8 cellular contexts compared by ENCODE assay signal in the genomic region with DNA sequence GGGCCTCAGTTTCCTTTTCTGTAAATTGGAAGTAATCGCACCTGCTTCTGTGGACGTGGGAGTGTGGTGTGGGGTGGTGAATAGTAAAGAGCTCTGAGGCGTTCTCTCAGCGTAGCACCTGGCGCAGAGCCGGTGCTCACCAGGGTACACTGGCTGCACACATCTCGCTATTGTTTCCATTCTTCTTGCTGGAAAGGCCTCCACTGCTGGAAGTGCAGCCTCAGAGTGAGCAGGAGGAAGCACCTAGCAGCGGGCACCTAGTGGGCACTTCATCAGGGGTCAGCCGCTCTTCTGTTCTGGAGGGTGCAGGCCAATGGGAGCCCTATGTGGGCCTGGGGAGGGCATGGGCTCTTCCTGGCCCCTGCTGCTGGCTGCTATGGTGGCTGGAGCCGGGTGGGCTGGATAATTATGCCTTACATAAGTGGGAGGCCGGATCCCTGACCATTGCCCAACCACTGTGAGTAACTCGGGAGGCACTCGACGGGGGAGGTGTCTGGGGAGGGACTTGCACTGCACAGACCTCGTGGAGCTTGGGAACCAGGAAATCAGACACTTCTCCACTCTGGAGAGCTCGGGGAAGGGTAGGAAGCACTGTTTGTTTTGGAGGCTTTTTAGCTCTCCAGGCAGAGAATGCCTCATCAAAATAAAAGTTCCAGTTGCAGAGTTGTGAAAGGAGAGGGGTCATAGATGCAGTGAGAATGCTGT. TPM values are rescaled to one million over a fixed set of nuclear protein-coding genes. Genes with fewer than 3 reads are reported as not detected.
DNase-seq lines count a peak whose midpoint lies in the region; ATAC-seq and TF ChIP-seq lines count a peak whose summit lies in the region.

No MANE protein-coding gene starts in this region.

- H4K20me1 ChIP-seq in Karpas-422 (ENCODE audit: insufficient read depth, low read depth, low read length), result peaks cover 29% of the 10 kb centered on the region; the same call in 1 of the 2 replicates

- H3K27me3 ChIP-seq in Karpas-422 (ENCODE audit: low read length) (no peaks in the 10 kb centered on the region), SJSA1 (replicated peaks) (no peaks in the 10 kb centered on the region), lung (ENCODE audit: control insufficient read depth, insufficient read depth) (no peaks in the 10 kb centered on the region), suprapubic skin (no peaks in the 10 kb centered on the region)

- WGBS in lung, 2 donors, result 5% methylated on average over 16 of the region's 16 CpGs
- 3% methylated on average over 12 of the region's 16 CpGs for WGBS in suprapubic skin

- H3K4me2 ChIP-seq in Karpas-422 (ENCODE audit: low read depth, low read length, poor library complexity, severe bottlenecking), result peak overlapping the region; percentile 82

- peak overlapping the region; percentile 95 for H3K27ac ChIP-seq in Karpas-422 (ENCODE audit: low read length)
- H3K27ac ChIP-seq in SJSA1, result peak overlapping the region; percentile 86
- peak overlapping the region; percentile 97 for H3K27ac ChIP-seq in lung (ENCODE audit: low read depth in 1 of 2, low read length in 1 of 2)
- peak overlapping the region; percentile 96 for H3K27ac ChIP-seq in suprapubic skin

- no peaks in the 10 kb centered on the region for H3K9me2 ChIP-seq in Karpas-422 (replicated peaks; ENCODE audit: insufficient read depth, low read length)

- ATAC-seq in lung (ENCODE audit: insufficient read depth, low FRiP score), result peak; percentile 36

- peaks cover 63% of the 10 kb centered on the region for H3K4me1 ChIP-seq in Karpas-422 (ENCODE audit: low read length)
- H3K4me1 ChIP-seq in SJSA1 (replicated peaks), result peaks cover 57% of the 10 kb centered on the region
- peaks cover 7 to 35% of the 10 kb centered on the region in 2 donors for H3K4me1 ChIP-seq in lung (ENCODE audit: control insufficient read depth in 2 of 2, insufficient read depth in 2 of 2, low read length in 2 of 2)
- H3K4me1 ChIP-seq in suprapubic skin, result peaks cover 58% of the 10 kb centered on the region

- TF ChIP-seq CTCF in lung (IDR thresholded peaks at IDR 0.05; ENCODE audit: control extremely low read depth, extremely low read depth) (no peak), suprapubic skin (IDR thresholded peaks at IDR 0.05) (no peak)

- H3K79me2 ChIP-seq in Karpas-422 (ENCODE audit: low read length), result peaks cover 65% of the 10 kb centered on the region

- peak in 1 of 2 donors; percentile 30 for TF ChIP-seq POLR2A in suprapubic skin (IDR thresholded peaks at IDR 0.05)

- peaks cover 4% of the 10 kb centered on the region; the same call in 1 of the 2 replicates for H3K36me3 ChIP-seq in Karpas-422 (ENCODE audit: insufficient read depth, low read length)
- peaks cover 23% of the 10 kb centered on the region for H3K36me3 ChIP-seq in SJSA1
- peaks cover 0 to 1% of the 10 kb centered on the region in 2 donors for H3K36me3 ChIP-seq in lung (ENCODE audit: control insufficient read depth in 2 of 2, insufficient read depth in 2 of 2, low read length in 2 of 2)
- no peaks in the 10 kb centered on the region for H3K36me3 ChIP-seq in suprapubic skin

- peak overlapping the region; percentile 91 for H3K4me3 ChIP-seq in Karpas-422 (ENCODE audit: low read length)
- H3K4me3 ChIP-seq in SJSA1, result peak overlapping the region; percentile 88
- peak overlapping the region; percentile 82 for H3K4me3 ChIP-seq in lung
- peak overlapping the region; percentile 94 for H3K4me3 ChIP-seq in suprapubic skin

- H3K9me3 ChIP-seq in Karpas-422 (ENCODE audit: low read length) (no peaks in the 10 kb centered on the region), SJSA1 (replicated peaks) (no peaks in the 10 kb centered on the region), lung (ENCODE audit: control insufficient read depth in 2 of 2, insufficient read depth in 1 of 2, low read length in 1 of 2) (no peaks in the 10 kb centered on the region), suprapubic skin (no peaks in the 10 kb centered on the region)

- no peak for TF ChIP-seq EP300 in suprapubic skin (IDR thresholded peaks at IDR 0.05)

- H2AFZ ChIP-seq in Karpas-422 (ENCODE audit: low read length), result no peak overlapping the region

- H3K9ac ChIP-seq in Karpas-422 (ENCODE audit: low read length), result peak overlapping the region; percentile 91

- DNase-seq in DMS79 treated with DMSO at 0.1 percent for 48 hours (lab: John Stamatoyannopoulos, UW) (peak; percentile 24), Karpas-422 (peak; percentile 56), SJSA1 (ENCODE audit: low read depth in 1 of 2, low spot score in 2 of 2) (peak; percentile 90 to 96), dermis blood vessel endothelial cell (peak; percentile 96), lung (ENCODE audit: low spot score) (peak; percentile 96), suprapubic skin (ENCODE audit: low spot score in 2 of 2) (peak; percentile 97), iPS-NIHi11 (ENCODE audit: low spot score) (no peak)
- DNase-seq in central memory CD4-positive, alpha-beta T cell, result no peak

RNA-seq across cellular contexts. Expression of a gene that starts 1.7 kb away (rescaled TPM):
- total RNA-seq in Karpas-422 (2014; rRNA removed; shearing (Covaris generic); ENCODE audit: low replicate concordance), result 49.4 and 66.7 TPM in 2 replicates
- 14.7 and 21.1 TPM in 2 replicates for total RNA-seq in SJSA1 (2014; rRNA removed; shearing (Covaris generic))
- total RNA-seq in dermis blood vessel endothelial cell (20.8 and 39.0 TPM in 2 replicates), lung (100 to 1,000 TPM in 1 of 2 donors, 10 to 100 TPM in 1; 36.4 to 111 TPM), suprapubic skin (10 to 100 TPM; 54.5 to 97.4 (median 72.9) TPM)
- polyA plus RNA-seq in lung, result 10 to 100 TPM; 53.9 to 99.5 TPM

RNA-seq across cellular contexts. Expression of a gene that starts 33.0 kb away (rescaled TPM):
- 0.45 and 1.2 TPM in 2 replicates for total RNA-seq in Karpas-422 (2014; rRNA removed; shearing (Covaris generic); ENCODE audit: low replicate concordance)
- total RNA-seq in SJSA1 (2014; rRNA removed; shearing (Covaris generic)), result 0.22 and 1.7 TPM in 2 replicates
- total RNA-seq in dermis blood vessel endothelial cell (4.1 and 8.2 TPM in 2 replicates), lung (1 to 10 TPM; 6.9 to 8.1 TPM), suprapubic skin (10 to 100 TPM; 11.2 to 21.1 (median 14.6) TPM)
- 1 to 10 TPM; 4.8 to 6.3 TPM for polyA plus RNA-seq in lung

Comparison
In these comparisons a context has a peak if more than half of its experiments do, and no peak if none do; other contexts are left out.
1. DNase-seq: peak in DMS79 treated with DMSO at 0.1 percent for 48 hours (single experiment), Karpas-422 (single experiment), SJSA1 (2 of 2), dermis blood vessel endothelial cell (single experiment), lung (single experiment) and suprapubic skin (2 of 2); none in central memory CD4-positive, alpha-beta T cell (single experiment) and iPS-NIHi11 (single experiment).
2. Peak in every context shown above with its lines, with median percentiles within 50 percentile points of each other: H3K27ac ChIP-seq and H3K4me3 ChIP-seq.